Comparison of ENCODE assay signal across 8 cellular contexts in the genomic region with DNA sequence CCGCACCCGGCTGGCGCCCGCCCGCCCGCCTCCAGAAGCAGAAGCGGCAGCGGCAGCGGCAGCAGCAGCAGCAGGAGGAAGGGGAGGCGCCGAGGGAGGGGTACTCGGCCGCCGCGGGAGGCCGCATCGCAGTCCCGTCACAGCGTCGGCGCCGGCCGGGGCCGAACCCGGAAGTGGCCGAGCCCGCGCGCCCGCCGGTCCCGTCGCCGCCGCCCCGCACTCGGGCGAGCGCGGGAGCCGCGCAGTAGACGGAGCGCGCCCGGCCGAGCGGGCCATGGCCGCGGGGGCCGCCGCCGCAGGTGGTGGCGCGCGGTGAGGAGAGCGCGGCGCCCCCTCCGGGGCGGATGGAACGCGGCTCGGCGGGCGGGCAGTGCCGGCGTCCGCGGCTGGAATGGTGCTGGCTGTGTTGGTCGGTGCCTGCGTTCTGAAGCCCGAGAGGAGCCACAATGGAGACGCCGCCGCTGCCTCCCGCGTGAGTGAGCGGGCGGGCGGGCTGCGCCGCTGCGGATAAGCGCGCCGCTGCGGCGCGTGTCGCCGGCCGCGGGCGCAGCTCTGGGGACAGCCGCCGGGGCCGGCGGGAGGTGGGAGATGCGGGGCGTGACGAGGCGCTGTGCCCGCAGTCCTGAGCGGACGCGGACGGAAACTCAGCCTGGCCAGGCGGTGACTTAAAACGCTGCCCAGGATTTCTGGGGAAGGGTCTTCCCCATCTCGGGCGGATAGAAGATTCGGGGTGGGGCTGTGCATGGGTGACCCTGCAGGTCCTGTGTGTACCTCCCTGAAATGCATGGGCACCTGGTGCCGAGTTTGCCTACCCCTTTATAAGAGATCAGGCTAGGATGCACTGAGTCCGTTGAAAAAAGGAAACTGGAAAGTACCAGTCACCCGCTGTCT. TPM values are rescaled to one million over a fixed set of nuclear protein-coding genes. Genes with fewer than 3 reads are reported as not detected.
DNase-seq lines count a peak whose midpoint lies in the region; ATAC-seq, FAIRE-seq and TF ChIP-seq lines count a peak whose summit lies in the region.

A gene with protein sequence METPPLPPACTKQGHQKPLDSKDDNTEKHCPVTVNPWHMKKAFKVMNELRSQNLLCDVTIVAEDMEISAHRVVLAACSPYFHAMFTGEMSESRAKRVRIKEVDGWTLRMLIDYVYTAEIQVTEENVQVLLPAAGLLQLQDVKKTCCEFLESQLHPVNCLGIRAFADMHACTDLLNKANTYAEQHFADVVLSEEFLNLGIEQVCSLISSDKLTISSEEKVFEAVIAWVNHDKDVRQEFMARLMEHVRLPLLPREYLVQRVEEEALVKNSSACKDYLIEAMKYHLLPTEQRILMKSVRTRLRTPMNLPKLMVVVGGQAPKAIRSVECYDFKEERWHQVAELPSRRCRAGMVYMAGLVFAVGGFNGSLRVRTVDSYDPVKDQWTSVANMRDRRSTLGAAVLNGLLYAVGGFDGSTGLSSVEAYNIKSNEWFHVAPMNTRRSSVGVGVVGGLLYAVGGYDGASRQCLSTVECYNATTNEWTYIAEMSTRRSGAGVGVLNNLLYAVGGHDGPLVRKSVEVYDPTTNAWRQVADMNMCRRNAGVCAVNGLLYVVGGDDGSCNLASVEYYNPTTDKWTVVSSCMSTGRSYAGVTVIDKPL (plus strand): TSS at position 131 of the 891 bp plus-strand sequence. CDS start 316 bp downstream, at position 447.

- H3K4me3 ChIP-seq in bronchial epithelial cell (ENCODE audit: low read depth, low read length), result peak within 1 kb of the TSS; percentile 83

- peaks cover 30 to 61% of the 10 kb centered on the region in 2 donors for H3K4me1 Mint-ChIP-seq in immature natural killer cell

- H3K27ac ChIP-seq in VCaP, result peak within 1 kb of the TSS; percentile 86

- H3K36me3 Mint-ChIP-seq in immature natural killer cell, result no peaks in the 10 kb centered on the region

- H3K4me3 Mint-ChIP-seq in immature natural killer cell, result peak within 1 kb of the TSS; percentile 87 to 97 (median 94)

- H3K27ac Mint-ChIP-seq in immature natural killer cell, result peak within 1 kb of the TSS; percentile 78 to 96 (median 90)

- DNase-seq in NCI-H187 (lab: John Stamatoyannopoulos, UW), result peak; percentile 4 to 18
- no peak for DNase-seq in NCI-H187 treated with DMSO at 0.1 percent for 48 hours (lab: John Stamatoyannopoulos, UW)
- peak; percentile 83 for DNase-seq in NCI-H146 (lab: John Stamatoyannopoulos, UW)
- peak; percentile 54 for DNase-seq in bronchial epithelial cell (ENCODE audit: low read depth)
- DNase-seq in immature natural killer cell, result peak; percentile 76 to 81 (median 81)
- peak; percentile 44 to 60 for DNase-seq in stimulated activated CD4-positive, alpha-beta T cell treated with anti-CD3 and anti-CD28 coated beads, Interleukin-12 subunit alpha, Interleukin-12 subunit beta, amount 100 ng/mL, for 24 hours (ENCODE audit: low read depth in 2 of 2)

- no peaks in the 10 kb centered on the region for H3K27me3 ChIP-seq in bronchial epithelial cell (ENCODE audit: control insufficient read depth, insufficient read depth, low read length)

- H3K9me3 Mint-ChIP-seq in immature natural killer cell, result no peaks in the 10 kb centered on the region

- ATAC-seq in HG02759 (IDR thresholded peaks at IDR 0.05; ENCODE audit: unreplicated experiment), result peak; percentile 92

- peaks cover 4 to 8% (median 7%) of the 10 kb centered on the region in 3 donors for H3K27me3 Mint-ChIP-seq in immature natural killer cell (ENCODE audit: low read depth in 3 of 3)

- TF ChIP-seq CTCF in VCaP (conservative IDR thresholded peaks at IDR 0.05) (no peak; the same call in 1 of the 2 replicates), bronchial epithelial cell (IDR thresholded peaks at IDR 0.05; ENCODE audit: insufficient read depth, low read length, severe bottlenecking) (no peak)

- no peaks in the 10 kb centered on the region for H3K36me3 ChIP-seq in bronchial epithelial cell (ENCODE audit: control insufficient read depth, insufficient read depth, low read length)

- FAIRE-seq in bronchial epithelial cell (lab: Jason Lieb, UNC), result no peak

RNA-seq across cellular contexts. Expression of the gene that starts here (rescaled TPM):
- 49.2 and 52.6 TPM in 2 replicates for total RNA-seq in bronchial epithelial cell
- 1 to 10 TPM; 2.6 to 4.0 (median 3.5) TPM for polyA plus RNA-seq in immature natural killer cell
